In the genomic region with DNA sequence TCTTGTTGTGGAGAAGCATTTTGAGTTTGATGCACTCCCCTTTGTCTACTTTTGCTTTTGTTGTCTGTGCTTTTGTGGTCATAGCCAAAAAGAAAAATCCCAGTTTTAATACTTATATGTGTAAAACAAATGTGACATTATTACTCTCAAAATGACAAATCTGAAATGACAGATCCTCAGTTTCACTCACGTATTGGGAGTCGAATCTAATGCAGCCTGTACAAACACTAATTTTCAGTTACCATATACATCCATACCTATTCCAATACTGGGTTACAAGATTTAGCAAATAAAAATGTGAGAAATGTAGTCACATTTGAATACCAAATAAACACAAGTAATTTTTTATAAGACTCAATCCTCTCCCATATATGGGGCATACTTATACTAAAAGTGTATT, we compare ENCODE assay signal across 21 cellular contexts.
"Had no signal": no experiment of that assay in that cellular context is flagged by ENCODE, and none has a peak within 500 bp of the region (broad histone marks: within the 10 kb centered on the region; RNA-seq: fewer than 3 reads in every experiment).

No MANE protein-coding gene starts in this region.

- ATAC-seq: foreskin keratinocyte, gastroesophageal sphincter, heart left ventricle, left colon, left lobe of liver had no signal

- H3K9me3 Mint-ChIP-seq: immature natural killer cell, memory B cell had no signal

- H3K27ac Mint-ChIP-seq: immature natural killer cell, memory B cell had no signal

- FAIRE-seq: colon, endothelial cell of umbilical vein, kidney had no signal

- H3K27me3 Mint-ChIP-seq: memory B cell had no signal

- H3K36me3 Mint-ChIP-seq: memory B cell had no signal

- DNase-seq: dermis blood vessel endothelial cell; dorsolateral prefrontal cortex; effector CD4-positive, alpha-beta T cell; effector memory CD4-positive, alpha-beta T cell; foreskin keratinocyte; heart left ventricle; hypothalamus; immature natural killer cell; islet precursor cell; kidney; kidney glomerular epithelial cell; left colon; left ventricle myocardium inferior; mammary epithelial cell; mesendoderm; midbrain had no signal

- H3K4me3 Mint-ChIP-seq: immature natural killer cell, memory B cell had no signal

- H3K4me1 Mint-ChIP-seq: immature natural killer cell, memory B cell had no signal
